In genomic region chr2:239954166-239955085, GRCh38 we compare ENCODE assay signal across 17 cellular contexts.
DNase-seq lines count a peak whose midpoint lies in the region; ATAC-seq, FAIRE-seq and TF ChIP-seq lines count a peak whose summit lies in the region.
"Had no signal": no experiment of that assay in that cellular context is flagged by ENCODE, and none has a peak within 500 bp of the region (broad histone marks: within the 10 kb centered on the region; RNA-seq: fewer than 3 reads in every experiment).

No MANE protein-coding gene starts in this region.

- peak overlapping the region; percentile 11; the same call in 1 of the 2 replicates for H3K4me3 ChIP-seq in AG09309 (ENCODE audit: control insufficient read depth, low read depth, low read length)
- H3K4me3 ChIP-seq in astrocyte (ENCODE audit: insufficient read depth, low read depth, low read length), result no peak overlapping the region
- no peak overlapping the region for H3K4me3 ChIP-seq in fibroblast of pulmonary artery (replicated peaks; ENCODE audit: low read depth, low read length)
- no peak overlapping the region for H3K4me3 ChIP-seq in neural progenitor cell
- H3K4me3 ChIP-seq in MG63, result no peak overlapping the region
- H3K4me3 ChIP-seq: A549, Peyer's patch had no signal

- peaks cover 5% of the 10 kb centered on the region for H3F3A ChIP-seq in neural progenitor cell (ENCODE audit: low read depth)

- H4K20me1 ChIP-seq in astrocyte (ENCODE audit: insufficient read depth, low read length) (peaks cover 19% of the 10 kb centered on the region), neural progenitor cell (ENCODE audit: low read depth) (peaks cover 6% of the 10 kb centered on the region)

- DNase-seq in AG09309 (ENCODE audit: low read depth) (no peak), astrocyte (ENCODE audit: low read depth) (peak; percentile 41), fibroblast of pulmonary artery (ENCODE audit: low read depth) (peak; percentile 17), neural progenitor cell (ENCODE audit: low spot score) (no peak), MG63 (no peak), mucosa of gallbladder (ENCODE audit: low spot score) (no peak)
- DNase-seq: activated CD4-positive, alpha-beta memory T cell treated with anti-CD3 and anti-CD28 coated beads for 36 hours; Calu3; NCI-H1105 treated with DMSO at 0.1 percent for 48 hours; NCI-H524; Peyer's patch; trophoblast cell had no signal

- H3K79me2 ChIP-seq in astrocyte (ENCODE audit: insufficient read depth, low read length) (no peaks in the 10 kb centered on the region), neural progenitor cell (ENCODE audit: low read depth) (no peaks in the 10 kb centered on the region)

- H3K36me3 Mint-ChIP-seq in astrocyte (ENCODE audit: low read depth, unreplicated experiment) (peaks cover 21% of the 10 kb centered on the region), neural progenitor cell (peaks cover 8% of the 10 kb centered on the region)

- H3K9ac ChIP-seq in astrocyte (ENCODE audit: low read length) (no peak overlapping the region), neural progenitor cell (no peak overlapping the region)

- H3K4me3 Mint-ChIP-seq in astrocyte (ENCODE audit: unreplicated experiment) (no peak overlapping the region), neural progenitor cell (no peak overlapping the region)
- H3K4me3 Mint-ChIP-seq: activated CD4-positive, alpha-beta memory T cell treated with anti-CD3 and anti-CD28 coated beads for 36 hours; neural crest cell; T-helper 1 cell treated with Interleukin-12 subunit alpha and Interleukin-12 subunit beta and Interleukin-4 antibody, amounts not matched to agents 30 μg/mL and 1 μg/mL, for 36 hours had no signal

- H3K36me3 ChIP-seq in astrocyte (ENCODE audit: insufficient read depth, low read length) (no peaks in the 10 kb centered on the region), neural progenitor cell (no peaks in the 10 kb centered on the region), MG63 (peaks cover 3% of the 10 kb centered on the region)
- H3K36me3 ChIP-seq: Peyer's patch had no signal

- H3K27me3 Mint-ChIP-seq in astrocyte (ENCODE audit: low read depth, unreplicated experiment), result no peaks in the 10 kb centered on the region
- peaks cover 13% of the 10 kb centered on the region for H3K27me3 Mint-ChIP-seq in neural progenitor cell (ENCODE audit: insufficient read depth, low read depth)
- H3K27me3 Mint-ChIP-seq: activated CD4-positive, alpha-beta memory T cell treated with anti-CD3 and anti-CD28 coated beads for 36 hours had no signal

- H3K27ac ChIP-seq in astrocyte (ENCODE audit: low read depth, low read length) (no peak overlapping the region), neural progenitor cell (no peak overlapping the region)
- H3K27ac ChIP-seq: A549 had no signal

- no peak for FAIRE-seq in astrocyte (lab: Jason Lieb, UNC)
- FAIRE-seq: A549 had no signal

- ATAC-seq in HG03457 (IDR thresholded peaks at IDR 0.05; ENCODE audit: unreplicated experiment), result no peak
- no peak for ATAC-seq in GM19455 (IDR thresholded peaks at IDR 0.05; ENCODE audit: unreplicated experiment)

- H3K27me3 ChIP-seq in astrocyte (ENCODE audit: insufficient read depth, low read length) (no peaks in the 10 kb centered on the region), neural progenitor cell (no peaks in the 10 kb centered on the region), MG63 (no peaks in the 10 kb centered on the region)
- H3K27me3 ChIP-seq: Peyer's patch had no signal

- H3K4me2 ChIP-seq in astrocyte (ENCODE audit: low read length), result no peak overlapping the region
- H3K4me2 ChIP-seq in neural progenitor cell, result no peak overlapping the region
- H3K4me2 ChIP-seq: A549 had no signal

- no peak overlapping the region for H2AFZ ChIP-seq in astrocyte (ENCODE audit: low read depth, low read length)
- H2AFZ ChIP-seq in neural progenitor cell (replicated peaks), result no peak overlapping the region

- no peak overlapping the region for H3K27ac Mint-ChIP-seq in astrocyte (ENCODE audit: unreplicated experiment)
- H3K27ac Mint-ChIP-seq in neural progenitor cell, result peak overlapping the region; percentile 51
- H3K27ac Mint-ChIP-seq: activated CD4-positive, alpha-beta memory T cell treated with anti-CD3 and anti-CD28 coated beads for 36 hours; T-helper 1 cell treated with Interleukin-12 subunit alpha and Interleukin-12 subunit beta and Interleukin-4 antibody, amounts not matched to agents 30 μg/mL and 1 μg/mL, for 36 hours had no signal

- H3K9me3 Mint-ChIP-seq in astrocyte (ENCODE audit: unreplicated experiment), result no peaks in the 10 kb centered on the region
- no peaks in the 10 kb centered on the region for H3K9me3 Mint-ChIP-seq in neural progenitor cell
- H3K9me3 Mint-ChIP-seq: activated CD4-positive, alpha-beta memory T cell treated with anti-CD3 and anti-CD28 coated beads for 36 hours; neural crest cell; T-helper 1 cell treated with Interleukin-12 subunit alpha and Interleukin-12 subunit beta and Interleukin-4 antibody, amounts not matched to agents 30 μg/mL and 1 μg/mL, for 36 hours had no signal

- H3K4me1 Mint-ChIP-seq in astrocyte (ENCODE audit: low read depth, unreplicated experiment), result peaks cover 2% of the 10 kb centered on the region
- H3K4me1 Mint-ChIP-seq in neural progenitor cell, result peaks cover 15% of the 10 kb centered on the region

- no peak for TF ChIP-seq CTCF in AG09309 (IDR thresholded peaks at IDR 0.05; ENCODE audit: control insufficient read depth, insufficient read depth, low read depth, low read length, missing control alignments)
- TF ChIP-seq CTCF in astrocyte (IDR thresholded peaks at IDR 0.05; ENCODE audit: insufficient read depth, low read depth, low read length), result no peak
- no peak for TF ChIP-seq CTCF in fibroblast of pulmonary artery (IDR thresholded peaks at IDR 0.05; ENCODE audit: low read length, missing control alignments)
- TF ChIP-seq CTCF in neural progenitor cell (IDR thresholded peaks at IDR 0.05), result no peak

- peaks cover 6% of the 10 kb centered on the region for H3K4me1 ChIP-seq in astrocyte (ENCODE audit: insufficient read depth, low read length)
- H3K4me1 ChIP-seq in neural progenitor cell, result no peaks in the 10 kb centered on the region
- H3K4me1 ChIP-seq: A549, Peyer's patch had no signal

- H3K9me3 ChIP-seq in astrocyte (ENCODE audit: insufficient read depth, low read depth, low read length) (no peaks in the 10 kb centered on the region), neural progenitor cell (ENCODE audit: low read depth) (no peaks in the 10 kb centered on the region), MG63 (no peaks in the 10 kb centered on the region)
- H3K9me3 ChIP-seq: A549, Peyer's patch had no signal

Comparison
In these comparisons a context has a peak if more than half of its experiments do, and no peak if none do; other contexts are left out.
1. DNase-seq: peak in astrocyte (single experiment) and fibroblast of pulmonary artery (single experiment); none in AG09309 (single experiment), neural progenitor cell (single experiment), MG63 (single experiment) and mucosa of gallbladder (single experiment).